10 cellular contexts compared by ENCODE assay signal in genomic region chr16:66872524-66872923, GRCh38. TPM values are rescaled to one million over a fixed set of nuclear protein-coding genes. Genes with fewer than 3 reads are reported as not detected.
DNase-seq lines count a peak whose midpoint lies in the region; ATAC-seq, FAIRE-seq and TF ChIP-seq lines count a peak whose summit lies in the region.
"Had no signal": no experiment of that assay in that cellular context is flagged by ENCODE, and none has a peak within 500 bp of the region (broad histone marks: within the 10 kb centered on the region; RNA-seq: fewer than 3 reads in every experiment).

No MANE protein-coding gene starts in this region.

- H3K9ac ChIP-seq in IMR-90 (ENCODE audit: low read depth, low read length) (peak overlapping the region; percentile 14; the same call in 1 of the 2 replicates), GM12878 (ENCODE audit: control insufficient read depth, insufficient read depth, low read length) (peak overlapping the region; percentile 36; the same call in 1 of the 2 replicates), mucosa of rectum (ENCODE audit: low read depth in 1 of 2, low read length in 2 of 2) (peak overlapping the region; percentile 49 to 56)

- dilution Hi-C loops in IMR-90 (cut with HindIII; ENCODE audit: low sequenced_read_pairs, unreplicated experiment): no loop called here

- H3K27me3 Mint-ChIP-seq in endothelial cell (ENCODE audit: unreplicated experiment): peaks cover 3% of the 10 kb centered on the region

- no peaks in the 10 kb centered on the region for H3K9me3 Mint-ChIP-seq in endothelial cell (ENCODE audit: unreplicated experiment)

- H3K36me3 ChIP-seq in IMR-90 (ENCODE audit: control insufficient read depth, insufficient read depth, low read length) (no peaks in the 10 kb centered on the region), GM12878 (ENCODE audit: control insufficient read depth in 2 of 2, insufficient read depth in 2 of 2, low read length in 1 of 2) (no peaks in the 10 kb centered on the region), mucosa of rectum (ENCODE audit: control insufficient read depth in 2 of 2, insufficient read depth in 2 of 2, low read length in 2 of 2) (no peaks in the 10 kb centered on the region)

- H4K5ac ChIP-seq in IMR-90 (ENCODE audit: low read depth, low read length): peak overlapping the region; percentile 26; the same call in 1 of the 2 replicates

- POLR2A ChIA-PET in AG04450 (lab: Yijun Ruan, JAX): interaction anchor here (0.6 to 1.6 kb wide), 8 partner anchors 9 to 464 kb away, joined by 3 to 7 read pairs (median 3); partner anchors contain the start of gene NAE1
- POLR2A ChIA-PET in IMR-90 (lab: Charles Lee; ENCODE audit: unreplicated experiment): interaction anchor here (0.5 to 0.7 kb wide), 7 partner anchors 10 to 264 kb away, joined by 3 to 6 read pairs (median 3); partner anchors contain the start of gene NAE1
- POLR2A ChIA-PET in GM12878 (lab: Charles Lee): interaction anchor here (0.8 kb wide), 1 partner anchor 287 kb away, joined by 3 read pairs; no protein-coding TSS in a partner anchor

- SMC1A ChIA-PET in GM12878 (lab: Charles Lee; ENCODE audit: uncharacterized antibody, unreplicated experiment): interaction anchor here (0.5 to 1.6 kb wide), 4 partner anchors 10 to 316 kb away, joined by 3 to 5 read pairs (median 4); partner anchors contain the start of gene NAE1

- no peaks in the 10 kb centered on the region for H3K79me2 ChIP-seq in GM12878 (ENCODE audit: control insufficient read depth, insufficient read depth, low read length)

- no peaks in the 10 kb centered on the region for H3K79me1 ChIP-seq in IMR-90 (ENCODE audit: low read depth in 1 of 2, low read length in 2 of 2)

- FAIRE-seq in GM12878 (lab: Jason Lieb, UNC): peak; percentile 31

- no peak for TF ChIP-seq POLR2A in IMR-90 (IDR thresholded peaks at IDR 0.05; ENCODE audit: low read depth, low read length)
- no peak for TF ChIP-seq POLR2A in GM12878 (IDR thresholded peaks at IDR 0.05; ENCODE audit: low read depth, low read length)

- H2AK9ac ChIP-seq in IMR-90 (replicated peaks; ENCODE audit: low read depth, low read length, poor library complexity): peak overlapping the region; percentile 74

- H3K56ac ChIP-seq in IMR-90 (ENCODE audit: extremely low read depth, insufficient read depth, low read length): peak overlapping the region; percentile 32; the same call in 1 of the 2 replicates

- no peaks in the 10 kb centered on the region for H3K27me3 ChIP-seq in AG04450 (ENCODE audit: control insufficient read depth, insufficient read depth, low read length)
- H3K27me3 ChIP-seq in IMR-90 (ENCODE audit: control insufficient read depth, insufficient read depth, low read length): no peaks in the 10 kb centered on the region
- no peaks in the 10 kb centered on the region for H3K27me3 ChIP-seq in GM12878 (replicated peaks in 1 of 2; ENCODE audit: control insufficient read depth in 2 of 2, insufficient read depth in 2 of 2, low read length in 1 of 2)
- no peaks in the 10 kb centered on the region for H3K27me3 ChIP-seq in mucosa of rectum (ENCODE audit: control insufficient read depth in 2 of 2, insufficient read depth in 2 of 2, low read length in 2 of 2)

- peak overlapping the region; percentile 67 for H2BK5ac ChIP-seq in IMR-90 (ENCODE audit: low read depth, low read length, poor library complexity, severe bottlenecking)

- H2BK120ac ChIP-seq in IMR-90 (ENCODE audit: low read depth, low read length): peak overlapping the region; percentile 67; the same call in 1 of the 2 replicates

- BruUV-seq in IMR-90 (replicated peaks; lab: Mats Ljungman, UMichigan) (no TSS peak), GM12878 (replicated peaks; lab: Mats Ljungman, UMichigan) (no TSS peak)

- peak overlapping the region; percentile 63 for H3K4me2 ChIP-seq in IMR-90 (ENCODE audit: low read depth, low read length)
- H3K4me2 ChIP-seq in GM12878 (ENCODE audit: control insufficient read depth, insufficient read depth): peak overlapping the region; percentile 73

- H3K4me3 Mint-ChIP-seq in endothelial cell (ENCODE audit: unreplicated experiment): no peak overlapping the region

- RAD21 ChIA-PET in GM12878 (lab: Charles Lee; ENCODE audit: unreplicated experiment): interaction anchor here (0.9 to 2.2 kb wide), 8 partner anchors 9 to 466 kb away, joined by 3 to 12 read pairs (median 3); partner anchors contain the start of gene NAE1

- intact Hi-C loops in IMR-90 (cut with micrococcal nuclease) (loop anchor here (2.0 to 5.0 kb wide), 2 partner anchors 210 to 264 kb away; no protein-coding TSS in a partner anchor), GM12878 (cut with micrococcal nuclease; ENCODE audit: unreplicated experiment) (loop anchor here (2.0 kb wide), 1 partner anchor 144 kb away; no protein-coding TSS in a partner anchor)

- peak overlapping the region; percentile 57 for H2AK5ac ChIP-seq in IMR-90 (ENCODE audit: low read depth, low read length)

- in situ Hi-C loops in IMR-90 (cut with MboI; ENCODE audit: low sequenced_read_pairs): no loop called here
- in situ Hi-C loops in GM12878 (cut with MboI): no loop called here

- no peaks in the 10 kb centered on the region for H3K36me3 Mint-ChIP-seq in endothelial cell (ENCODE audit: low read depth, unreplicated experiment)

- peaks cover 12% of the 10 kb centered on the region for H3K4me1 ChIP-seq in IMR-90 (ENCODE audit: control insufficient read depth, insufficient read depth, low read length)
- H3K4me1 ChIP-seq in GM12878 (ENCODE audit: control insufficient read depth, insufficient read depth, low read length): peaks cover 16% of the 10 kb centered on the region
- peaks cover 15 to 19% of the 10 kb centered on the region in 2 donors for H3K4me1 ChIP-seq in mucosa of rectum (ENCODE audit: control insufficient read depth in 2 of 2, insufficient read depth in 2 of 2, low read length in 2 of 2)

- DNase-seq in AG04450 (ENCODE audit: low read depth, low spot score) (no peak), IMR-90 (no peak), GM12878 (ENCODE audit: low read depth, low spot score) (no peak), SK-N-DZ (ENCODE audit: low spot score) (no peak), endothelial cell (ENCODE audit: low spot score) (no peak), occipital lobe (lab: John Stamatoyannopoulos, UW) (no peak)
- DNase-seq in stimulated activated CD8-positive, alpha-beta memory T cell treated with anti-CD3 and anti-CD28 coated beads, Interleukin-4, amount 100 ng/mL, for 48 hours: no peak

- peak overlapping the region; percentile 97 for H2AFZ ChIP-seq in IMR-90 (replicated peaks; ENCODE audit: low read length, poor library complexity)
- H2AFZ ChIP-seq in GM12878 (ENCODE audit: control insufficient read depth, low read depth, low read length): peak overlapping the region; percentile 92

- peak overlapping the region; percentile 48 to 86 for H4K8ac ChIP-seq in IMR-90 (ENCODE audit: low read depth in 2 of 2, low read length in 2 of 2)

- H4K20me1 ChIP-seq in IMR-90 (ENCODE audit: insufficient read depth, low read length) (peaks cover 3% of the 10 kb centered on the region; the same call in 1 of the 2 replicates), GM12878 (ENCODE audit: control insufficient read depth, insufficient read depth) (no peaks in the 10 kb centered on the region)

- H3K23ac ChIP-seq in IMR-90 (ENCODE audit: low read depth, low read length): peak overlapping the region; percentile 25; the same call in 1 of the 2 replicates

- H3K27ac ChIP-seq in AG04450 (ENCODE audit: low read depth, low read length) (peak overlapping the region; percentile 82), IMR-90 (ENCODE audit: insufficient read depth, low read length) (peak overlapping the region; percentile 52; the same call in 1 of the 2 replicates), GM12878 (ENCODE audit: control insufficient read depth, insufficient read depth) (no peak overlapping the region), mucosa of rectum (ENCODE audit: low read depth in 2 of 2, low read length in 2 of 2) (peak overlapping the region; percentile 66 to 89)

- peak overlapping the region; percentile 32; the same call in 1 of the 3 replicates for H2BK15ac ChIP-seq in IMR-90 (ENCODE audit: low read depth, low read length)

- peaks cover 4% of the 10 kb centered on the region for H3K4me1 Mint-ChIP-seq in endothelial cell (ENCODE audit: unreplicated experiment)

- H3K14ac ChIP-seq in IMR-90 (replicated peaks; ENCODE audit: low read depth, low read length): 0 out of 2 replicates have a peak overlapping the region, but pooled peaks have one; percentile 56

- H3K9me3 ChIP-seq in AG04450 (ENCODE audit: control insufficient read depth, insufficient read depth, low read length) (no peaks in the 10 kb centered on the region), IMR-90 (ENCODE audit: control insufficient read depth, insufficient read depth, low read length) (no peaks in the 10 kb centered on the region), GM12878 (replicated peaks; ENCODE audit: control insufficient read depth, insufficient read depth, low read length) (no peaks in the 10 kb centered on the region), mucosa of rectum (ENCODE audit: control insufficient read depth in 2 of 2, low read length in 2 of 2) (no peaks in the 10 kb centered on the region)

- CTCF ChIA-PET in AG04450 (lab: Charles Lee): interaction anchor here (0.5 to 10.4 kb wide), 36 partner anchors 10 to 539 kb away, joined by 3 to 161 read pairs (median 4); partner anchors contain the start of genes DYNC1LI2, NAE1 and RRAD
- CTCF ChIA-PET in IMR-90 (lab: Yijun Ruan, JAX): interaction anchor here (0.6 to 1.5 kb wide), 9 partner anchors 10 to 264 kb away, joined by 3 to 9 read pairs (median 4); partner anchors contain the start of gene NAE1
- CTCF ChIA-PET in GM12878 (lab: Yijun Ruan, JAX): interaction anchor here (0.8 to 2.2 kb wide), 27 partner anchors 10 to 466 kb away, joined by 3 to 14 read pairs (median 4); partner anchors contain the start of genes CIAO2B, DYNC1LI2 and NAE1

- no peak for TF ChIP-seq RAD21 in IMR-90 (IDR thresholded peaks at IDR 0.05; ENCODE audit: low read length)
- no peak for TF ChIP-seq RAD21 in GM12878 (IDR thresholded peaks at IDR 0.05; ENCODE audit: insufficient read depth, low read depth, low read length)

- TF ChIP-seq EP300 in GM12878 (IDR thresholded peaks at IDR 0.05; ENCODE audit: borderline replicate concordance in 1 of 2, control insufficient read depth in 1 of 2, low read depth in 2 of 2, low read length in 2 of 2): no peak

- H3K4me3 ChIP-seq in AG04450 (ENCODE audit: low read depth, low read length) (peak overlapping the region; percentile 57), IMR-90 (ENCODE audit: insufficient read depth, low read depth, low read length) (no peak overlapping the region), GM12878 (no peak overlapping the region), mucosa of rectum (ENCODE audit: low read length in 2 of 2) (peak overlapping the region; percentile 68 to 77)

- no peak for ATAC-seq in IMR-90 (ENCODE audit: low read depth)
- ATAC-seq in GM12878: no peak

- H3K18ac ChIP-seq in IMR-90 (ENCODE audit: low read depth, low read length): peak overlapping the region; percentile 3; the same call in 1 of the 2 replicates

- no peak for TF ChIP-seq CTCF in AG04450 (IDR thresholded peaks at IDR 0.05; ENCODE audit: low read depth, low read length)
- no peak for TF ChIP-seq CTCF in IMR-90 (conservative IDR thresholded peaks at IDR 0.05; ENCODE audit: low read depth, low read length)
- no peak for TF ChIP-seq CTCF in GM12878 (IDR thresholded peaks at IDR 0.05 in 2 of 3, conservative IDR thresholded peaks at IDR 0.05 in 1 of 3; ENCODE audit: control insufficient read depth in 2 of 3, extremely low read depth in 1 of 3, insufficient read depth in 1 of 3, low read depth in 3 of 3, low read length in 3 of 3)
- TF ChIP-seq CTCF in endothelial cell (IDR thresholded peaks at IDR 0.05; ENCODE audit: unreplicated experiment): no peak

- H3K9me1 ChIP-seq in IMR-90 (ENCODE audit: insufficient read depth, low read length): peaks cover 10% of the 10 kb centered on the region

- H3K27ac Mint-ChIP-seq in endothelial cell (ENCODE audit: unreplicated experiment): no peak overlapping the region

- H2BK20ac ChIP-seq in IMR-90 (ENCODE audit: low read depth, low read length): no peak overlapping the region; the same call in 1 of the 2 replicates

- H3K4ac ChIP-seq in IMR-90 (ENCODE audit: low read depth, low read length): peak overlapping the region; percentile 66

- 75% methylated on average over 3 of the region's 3 CpGs; no CpG with 5 or more reads in 1 of the 2 experiments for WGBS in IMR-90 (ENCODE audit: extremely low coverage in 2 of 2, insufficient read length in 1 of 2), 2 experiments
- WGBS in GM12878 (ENCODE audit: insufficient coverage, insufficient replicate concordance, low lambda C conversion rate, missing lambda C conversion rate): 57% methylated on average over 3 of the region's 3 CpGs

- H4K91ac ChIP-seq in IMR-90 (ENCODE audit: insufficient read depth, low read depth, low read length): peak overlapping the region; percentile 56

RNA-seq across cellular contexts. Expression of gene PDP2, which starts 7.8 kb away (rescaled TPM):
- 11.8 and 12.1 TPM in 2 replicates for polyA plus RNA-seq in AG04450 (2011; rRNA removed)
- polyA minus RNA-seq in AG04450 (2011; rRNA and poly(A)+ RNA removed): 31.8 and 35.4 TPM in 2 replicates
- 12.5 and 16.8 TPM in 2 replicates for total RNA-seq in IMR-90 (2012; rRNA removed)
- polyA plus RNA-seq in IMR-90 (2012; rRNA removed): 5.3 and 5.7 TPM in 2 replicates
- polyA plus RNA-seq in IMR-90 (2012; cell fraction: cytosol; rRNA removed): 2.9 and 5.3 TPM in 2 replicates
- polyA plus RNA-seq in IMR-90 (2012; cell fraction: nucleus; rRNA removed; ENCODE audit: low replicate concordance): 4.6 and 5.2 TPM in 2 replicates
- 25.6 and 31.0 TPM in 2 replicates for total RNA-seq in GM12878 (2013; cell fraction: nucleolus; rRNA removed)
- total RNA-seq in GM12878 (2014; rRNA removed): 6.3 and 6.4 TPM in 2 replicates
- 6.1 and 6.4 TPM in 2 replicates for total RNA-seq in GM12878 (2014; rRNA removed; fragmentation: Illumina TruSeq; extraction: Trizol)
- 16.4 and 19.5 TPM in 2 replicates for total RNA-seq in GM12878 (2021)
- 2.4 TPM for polyA plus RNA-seq in GM12878 (2011; ENCODE audit: low read depth)
- 31.1 and 33.0 TPM in 2 replicates for polyA plus RNA-seq in GM12878 (2011; rRNA removed)
- 21.9 and 22.4 TPM in 2 replicates for polyA plus RNA-seq in GM12878 (2011; cell fraction: cytosol; rRNA removed)
- 14.3 and 17.5 TPM in 2 replicates for polyA plus RNA-seq in GM12878 (2011; cell fraction: nucleus; rRNA removed)
- polyA plus RNA-seq in GM12878 (2012): 3.7 and 6.4 TPM in 2 replicates
- polyA plus RNA-seq in GM12878 (2014; fragmentation: Illumina TruSeq; extraction: Trizol): 11.4 and 19.3 TPM in 2 replicates
- polyA plus RNA-seq in GM12878 (2014; fragmentation: Nextera tagmentation; extraction: Ambion mirVana): 1 to 10 TPM; 3.0 to 4.5 TPM
- 8.0 and 12.5 TPM in 2 replicates for polyA plus RNA-seq in GM12878 (2014; rRNA removed)
- 1 to 10 TPM; 1.9 to 4.5 TPM for polyA plus RNA-seq in GM12878 (2016; fragmentation: Nextera tagmentation; extraction: Ambion mirVana)
- 61.7 and 73.4 TPM in 2 replicates for polyA minus RNA-seq in GM12878 (2011; rRNA and poly(A)+ RNA removed)
- polyA minus RNA-seq in GM12878 (2011; cell fraction: cytosol; rRNA and poly(A)+ RNA removed): 9.2 and 15.0 TPM in 2 replicates
- 8.7 and 23.7 TPM in 2 replicates for polyA minus RNA-seq in GM12878 (2011; cell fraction: nucleus; rRNA and poly(A)+ RNA removed)
- polyA plus RNA-seq in SK-N-DZ (2014; cell fraction: cytosol; rRNA removed): 10.1 and 12.2 TPM in 2 replicates
- polyA plus RNA-seq in SK-N-DZ (2014; cell fraction: nucleus; rRNA removed): 3.4 and 12.6 TPM in 2 replicates
- 11.3 TPM for total RNA-seq in endothelial cell (ENCODE audit: unreplicated experiment)
- total RNA-seq in occipital lobe: 9.2 TPM

RNA-seq across cellular contexts. Expression of gene CA7, which starts 28.3 kb away (rescaled TPM):
- polyA plus RNA-seq in AG04450 (2011; rRNA removed) (not detected in 2 replicates), IMR-90 (2012; rRNA removed) (not detected in 2 replicates), GM12878 (2011; rRNA removed) (not detected in 2 replicates), GM12878 (2014; fragmentation: Illumina TruSeq; extraction: Trizol) (not detected in 2 replicates), GM12878 (2014; fragmentation: Nextera tagmentation; extraction: Ambion mirVana) (under 1 TPM in 1 of 2 experiments, not detected in 1; 0.04 TPM), GM12878 (2014; rRNA removed) (0.05 TPM in 1 of 2 replicates, not detected in the other), GM12878 (2016; fragmentation: Nextera tagmentation; extraction: Ambion mirVana) (not detected)
- polyA minus RNA-seq in AG04450 (2011; rRNA and poly(A)+ RNA removed): not detected in 2 replicates
- total RNA-seq in IMR-90 (2012; rRNA removed) (not detected in 2 replicates), GM12878 (2014; rRNA removed) (not detected in 2 replicates), GM12878 (2014; rRNA removed; fragmentation: Illumina TruSeq; extraction: Trizol) (not detected in 2 replicates), GM12878 (2021) (not detected in 2 replicates), endothelial cell (ENCODE audit: unreplicated experiment) (not detected), occipital lobe (not detected)
- polyA plus RNA-seq in IMR-90 (2012; cell fraction: cytosol; rRNA removed): 0.08 TPM in 1 of 2 replicates, not detected in the other
- polyA plus RNA-seq in IMR-90 (2012; cell fraction: nucleus; rRNA removed; ENCODE audit: low replicate concordance): not detected in 2 replicates
- total RNA-seq in GM12878 (2013; cell fraction: nucleolus; rRNA removed): not detected in 2 replicates
- polyA plus RNA-seq in GM12878 (2011; ENCODE audit: low read depth): not detected
- polyA plus RNA-seq in GM12878 (2011; cell fraction: cytosol; rRNA removed): 0.04 and 0.05 TPM in 2 replicates
- polyA plus RNA-seq in GM12878 (2011; cell fraction: nucleus; rRNA removed): not detected in 2 replicates
- not detected in 2 replicates for polyA plus RNA-seq in GM12878 (2012)
- polyA minus RNA-seq in GM12878 (2011; rRNA and poly(A)+ RNA removed): not detected in 2 replicates
- polyA minus RNA-seq in GM12878 (2011; cell fraction: cytosol; rRNA and poly(A)+ RNA removed): not detected in 2 replicates
- polyA minus RNA-seq in GM12878 (2011; cell fraction: nucleus; rRNA and poly(A)+ RNA removed): not detected in 2 replicates
- polyA plus RNA-seq in SK-N-DZ (2014; cell fraction: cytosol; rRNA removed): not detected in 2 replicates
- polyA plus RNA-seq in SK-N-DZ (2014; cell fraction: nucleus; rRNA removed): not detected in 2 replicates
- total RNA-seq: liver, urinary bladder had no signal
- polyA plus RNA-seq: liver, urinary bladder had no signal

RNA-seq across cellular contexts. Expression of gene NAE1, which starts 41.7 kb away (rescaled TPM):
- polyA plus RNA-seq in AG04450 (2011; rRNA removed) (31.3 and 49.8 TPM in 2 replicates), IMR-90 (2012; rRNA removed) (25.7 and 33.0 TPM in 2 replicates), GM12878 (2011; rRNA removed) (80.9 and 136 TPM in 2 replicates), GM12878 (2014; fragmentation: Illumina TruSeq; extraction: Trizol) (71.2 and 84.0 TPM in 2 replicates), GM12878 (2014; fragmentation: Nextera tagmentation; extraction: Ambion mirVana) (100 to 1,000 TPM in 1 of 2 experiments, 10 to 100 TPM in 1; 76.6 to 101 TPM), GM12878 (2014; rRNA removed) (59.6 and 70.4 TPM in 2 replicates), GM12878 (2016; fragmentation: Nextera tagmentation; extraction: Ambion mirVana) (100 to 1,000 TPM; 103 to 106 TPM)
- 9.5 and 19.9 TPM in 2 replicates for polyA minus RNA-seq in AG04450 (2011; rRNA and poly(A)+ RNA removed)
- total RNA-seq in IMR-90 (2012; rRNA removed) (36.7 and 49.4 TPM in 2 replicates), GM12878 (2014; rRNA removed) (66.6 and 84.8 TPM in 2 replicates), GM12878 (2014; rRNA removed; fragmentation: Illumina TruSeq; extraction: Trizol) (72.9 and 81.4 TPM in 2 replicates), GM12878 (2021) (58.7 and 65.3 TPM in 2 replicates), endothelial cell (ENCODE audit: unreplicated experiment) (63.9 TPM), occipital lobe (113 TPM)
- 7.6 and 8.1 TPM in 2 replicates for polyA plus RNA-seq in IMR-90 (2012; cell fraction: cytosol; rRNA removed)
- polyA plus RNA-seq in IMR-90 (2012; cell fraction: nucleus; rRNA removed; ENCODE audit: low replicate concordance): 8.0 and 28.2 TPM in 2 replicates
- 149 and 168 TPM in 2 replicates for total RNA-seq in GM12878 (2013; cell fraction: nucleolus; rRNA removed)
- 23.7 TPM for polyA plus RNA-seq in GM12878 (2011; ENCODE audit: low read depth)
- 21.4 and 24.0 TPM in 2 replicates for polyA plus RNA-seq in GM12878 (2011; cell fraction: cytosol; rRNA removed)
- polyA plus RNA-seq in GM12878 (2011; cell fraction: nucleus; rRNA removed): 58.1 and 71.2 TPM in 2 replicates
- polyA plus RNA-seq in GM12878 (2012): 32.4 and 42.0 TPM in 2 replicates
- 25.2 and 35.7 TPM in 2 replicates for polyA minus RNA-seq in GM12878 (2011; rRNA and poly(A)+ RNA removed)
- polyA minus RNA-seq in GM12878 (2011; cell fraction: cytosol; rRNA and poly(A)+ RNA removed): 11.0 and 18.6 TPM in 2 replicates
- 25.0 and 40.1 TPM in 2 replicates for polyA minus RNA-seq in GM12878 (2011; cell fraction: nucleus; rRNA and poly(A)+ RNA removed)
- 197 and 200 TPM in 2 replicates for polyA plus RNA-seq in SK-N-DZ (2014; cell fraction: cytosol; rRNA removed)
- polyA plus RNA-seq in SK-N-DZ (2014; cell fraction: nucleus; rRNA removed): 322 and 353 TPM in 2 replicates

RNA-seq across cellular contexts. Expression of gene CDH16, which starts 46.2 kb away (rescaled TPM):
- polyA plus RNA-seq in AG04450 (2011; rRNA removed): not detected in 2 replicates
- not detected in 2 replicates for polyA minus RNA-seq in AG04450 (2011; rRNA and poly(A)+ RNA removed)
- not detected in 2 replicates for total RNA-seq in IMR-90 (2012; rRNA removed)
- polyA plus RNA-seq in IMR-90 (2012; rRNA removed): not detected in 2 replicates
- polyA plus RNA-seq in IMR-90 (2012; cell fraction: cytosol; rRNA removed): not detected in 2 replicates
- polyA plus RNA-seq in IMR-90 (2012; cell fraction: nucleus; rRNA removed; ENCODE audit: low replicate concordance): not detected in 2 replicates
- total RNA-seq in GM12878 (2013; cell fraction: nucleolus; rRNA removed): not detected in 2 replicates
- not detected in 2 replicates for total RNA-seq in GM12878 (2014; rRNA removed)
- total RNA-seq in GM12878 (2014; rRNA removed; fragmentation: Illumina TruSeq; extraction: Trizol): not detected in 2 replicates
- total RNA-seq in GM12878 (2021): not detected in 2 replicates
- polyA plus RNA-seq in GM12878 (2011; ENCODE audit: low read depth): not detected
- 0.05 TPM in 1 of 2 replicates, not detected in the other for polyA plus RNA-seq in GM12878 (2011; rRNA removed)
- polyA plus RNA-seq in GM12878 (2011; cell fraction: cytosol; rRNA removed): 0.04 and 0.05 TPM in 2 replicates
- polyA plus RNA-seq in GM12878 (2011; cell fraction: nucleus; rRNA removed): 0.18 and 0.28 TPM in 2 replicates
- not detected in 2 replicates for polyA plus RNA-seq in GM12878 (2012)
- polyA plus RNA-seq in GM12878 (2014; fragmentation: Illumina TruSeq; extraction: Trizol): not detected in 2 replicates
- not detected for polyA plus RNA-seq in GM12878 (2014; fragmentation: Nextera tagmentation; extraction: Ambion mirVana)
- not detected in 2 replicates for polyA plus RNA-seq in GM12878 (2014; rRNA removed)
- polyA plus RNA-seq in GM12878 (2016; fragmentation: Nextera tagmentation; extraction: Ambion mirVana): not detected
- polyA minus RNA-seq in GM12878 (2011; rRNA and poly(A)+ RNA removed): 1.2 TPM in 1 of 2 replicates, not detected in the other
- not detected in 2 replicates for polyA minus RNA-seq in GM12878 (2011; cell fraction: cytosol; rRNA and poly(A)+ RNA removed)
- not detected in 2 replicates for polyA minus RNA-seq in GM12878 (2011; cell fraction: nucleus; rRNA and poly(A)+ RNA removed)
- not detected in 2 replicates for polyA plus RNA-seq in SK-N-DZ (2014; cell fraction: cytosol; rRNA removed)
- not detected in 2 replicates for polyA plus RNA-seq in SK-N-DZ (2014; cell fraction: nucleus; rRNA removed)
- total RNA-seq in endothelial cell (ENCODE audit: unreplicated experiment): not detected
- total RNA-seq in occipital lobe: not detected
- total RNA-seq: urinary bladder had no signal
- polyA plus RNA-seq: liver, urinary bladder had no signal

RNA-seq across cellular contexts. Expression of gene RRAD, which starts 52.8 kb away (rescaled TPM):
- polyA plus RNA-seq in AG04450 (2011; rRNA removed) (1.9 and 2.7 TPM in 2 replicates), IMR-90 (2012; rRNA removed) (2.1 and 2.9 TPM in 2 replicates), GM12878 (2011; rRNA removed) (0.75 and 2.6 TPM in 2 replicates), GM12878 (2014; fragmentation: Illumina TruSeq; extraction: Trizol) (0.41 TPM in 1 of 2 replicates, not detected in the other), GM12878 (2014; fragmentation: Nextera tagmentation; extraction: Ambion mirVana) (under 1 TPM; 0.11 to 0.64 TPM), GM12878 (2014; rRNA removed) (5.7 and 8.9 TPM in 2 replicates), GM12878 (2016; fragmentation: Nextera tagmentation; extraction: Ambion mirVana) (1 to 10 TPM; 3.0 to 8.3 TPM)
- polyA minus RNA-seq in AG04450 (2011; rRNA and poly(A)+ RNA removed): 0.65 and 1.1 TPM in 2 replicates
- total RNA-seq in IMR-90 (2012; rRNA removed) (1.3 and 1.4 TPM in 2 replicates), GM12878 (2014; rRNA removed) (6.5 and 8.5 TPM in 2 replicates), GM12878 (2014; rRNA removed; fragmentation: Illumina TruSeq; extraction: Trizol) (1.5 and 1.7 TPM in 2 replicates), GM12878 (2021) (4.0 and 4.6 TPM in 2 replicates), endothelial cell (ENCODE audit: unreplicated experiment) (not detected), occipital lobe (0.94 TPM)
- polyA plus RNA-seq in IMR-90 (2012; cell fraction: cytosol; rRNA removed): 1.3 and 11.2 TPM in 2 replicates
- polyA plus RNA-seq in IMR-90 (2012; cell fraction: nucleus; rRNA removed; ENCODE audit: low replicate concordance): 25.0 and 37.4 TPM in 2 replicates
- 0.35 TPM in 1 of 2 replicates, not detected in the other for total RNA-seq in GM12878 (2013; cell fraction: nucleolus; rRNA removed)
- polyA plus RNA-seq in GM12878 (2011; ENCODE audit: low read depth): 0.54 TPM
- 2.5 and 4.2 TPM in 2 replicates for polyA plus RNA-seq in GM12878 (2011; cell fraction: cytosol; rRNA removed)
- 2.8 and 5.9 TPM in 2 replicates for polyA plus RNA-seq in GM12878 (2011; cell fraction: nucleus; rRNA removed)
- 1.6 and 2.1 TPM in 2 replicates for polyA plus RNA-seq in GM12878 (2012)
- polyA minus RNA-seq in GM12878 (2011; rRNA and poly(A)+ RNA removed): 0.73 and 2.0 TPM in 2 replicates
- polyA minus RNA-seq in GM12878 (2011; cell fraction: cytosol; rRNA and poly(A)+ RNA removed): 0.83 and 1.3 TPM in 2 replicates
- 0.48 and 0.96 TPM in 2 replicates for polyA minus RNA-seq in GM12878 (2011; cell fraction: nucleus; rRNA and poly(A)+ RNA removed)
- 0.12 TPM in 1 of 2 replicates, not detected in the other for polyA plus RNA-seq in SK-N-DZ (2014; cell fraction: cytosol; rRNA removed)
- polyA plus RNA-seq in SK-N-DZ (2014; cell fraction: nucleus; rRNA removed): 0.26 TPM in 1 of 2 replicates, not detected in the other

Comparison
In these comparisons a context has a peak if more than half of its experiments do, and no peak if none do; other contexts are left out.
1. H3K4me3 ChIP-seq: peak in AG04450 (single experiment) and mucosa of rectum (2 of 2); none in IMR-90 (single experiment) and GM12878 (single experiment).
2. Peak in every context shown above with its lines, with median percentiles within 50 percentile points of each other: H3K9ac ChIP-seq.